ENCODE assay signal across 12 cellular contexts in the genomic region with DNA sequence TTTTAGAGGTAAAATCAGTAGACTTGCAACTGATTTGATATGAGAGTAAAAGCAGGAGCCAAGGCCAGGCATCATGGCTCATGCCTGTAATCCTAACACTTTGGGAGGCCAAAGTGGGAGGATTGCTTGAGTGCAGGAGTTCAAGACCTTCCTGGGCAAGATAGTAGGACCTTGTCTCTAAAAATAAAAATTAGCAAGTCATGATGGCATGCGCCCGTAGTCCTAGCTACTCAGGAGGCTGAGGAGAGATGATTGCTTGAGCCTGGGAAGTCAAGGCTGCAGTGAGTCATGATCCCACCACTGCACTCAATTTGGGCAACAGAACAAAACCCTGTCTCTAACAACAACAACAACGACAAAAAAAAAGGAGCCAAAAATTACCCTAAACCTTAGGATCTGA. TPM values are rescaled to one million over a fixed set of nuclear protein-coding genes. Genes with fewer than 3 reads are reported as not detected.
DNase-seq lines count a peak whose midpoint lies in the region; ATAC-seq and TF ChIP-seq lines count a peak whose summit lies in the region.
"Had no signal": no experiment of that assay in that cellular context is flagged by ENCODE, and none has a peak within 500 bp of the region (broad histone marks: within the 10 kb centered on the region; RNA-seq: fewer than 3 reads in every experiment).

No MANE protein-coding gene starts in this region.

- no peaks in the 10 kb centered on the region for H3K36me3 ChIP-seq in CD8-positive, alpha-beta T cell (ENCODE audit: insufficient read depth, low read length)
- H3K36me3 ChIP-seq in naive thymus-derived CD4-positive, alpha-beta T cell (ENCODE audit: control insufficient read depth in 2 of 3, insufficient read depth in 3 of 3, low read length in 3 of 3): no peaks in the 10 kb centered on the region
- H3K36me3 ChIP-seq: heart right ventricle had no signal

- peak overlapping the region; percentile 92 for H3K27ac Mint-ChIP-seq in CD8-positive, alpha-beta T cell
- peak overlapping the region in 2 of 3 donors; percentile 21 to 44 for H3K27ac Mint-ChIP-seq in IgD-negative memory B cell
- peak overlapping the region; percentile 71 to 99 (median 94) for H3K27ac Mint-ChIP-seq in naive thymus-derived CD4-positive, alpha-beta T cell

- CTCF ChIA-PET in CD8-positive, alpha-beta T cell (lab: Charles Lee): interaction anchor here (0.7 kb wide), 1 partner anchor 125 kb away, joined by 4 read pairs; no protein-coding TSS in a partner anchor
- CTCF ChIA-PET in naive thymus-derived CD4-positive, alpha-beta T cell (lab: Charles Lee): interaction anchor here (0.7 to 1.3 kb wide), 5 partner anchors 9 to 94 kb away, joined by 3 to 5 read pairs (median 3); no protein-coding TSS in a partner anchor

- no peak overlapping the region for H3K27ac ChIP-seq in CD8-positive, alpha-beta T cell (ENCODE audit: low read depth, low read length)
- peak overlapping the region; percentile 45 for H3K27ac ChIP-seq in naive thymus-derived CD4-positive, alpha-beta T cell (ENCODE audit: low read depth, low read length)
- H3K27ac ChIP-seq: PC-9 had no signal

- TF ChIP-seq CTCF in CD8-positive, alpha-beta T cell (IDR thresholded peaks at IDR 0.05): no peak
- TF ChIP-seq CTCF in astrocyte of the spinal cord (IDR thresholded peaks at IDR 0.05; ENCODE audit: low read depth, low read length): no peak

- H3K4me3 Mint-ChIP-seq in CD8-positive, alpha-beta T cell: no peak overlapping the region
- peak overlapping the region in 2 of 4 donors; percentile 15 to 23 for H3K4me3 Mint-ChIP-seq in IgD-negative memory B cell
- peak overlapping the region in 9 of 10 donors; percentile 30 to 81 (median 60) for H3K4me3 Mint-ChIP-seq in naive thymus-derived CD4-positive, alpha-beta T cell

- no peak overlapping the region for H3K4me3 ChIP-seq in CD8-positive, alpha-beta T cell (ENCODE audit: low read depth, low read length)
- H3K4me3 ChIP-seq in astrocyte of the spinal cord (ENCODE audit: low read depth, low read length): no peak overlapping the region
- H3K4me3 ChIP-seq in naive thymus-derived CD4-positive, alpha-beta T cell (ENCODE audit: low read length): no peak overlapping the region
- H3K4me3 ChIP-seq: heart right ventricle, PC-9 had no signal

- H3K4me1 Mint-ChIP-seq in CD8-positive, alpha-beta T cell (ENCODE audit: low read depth): peaks cover 69% of the 10 kb centered on the region
- peaks cover 41 to 57% (median 45%) of the 10 kb centered on the region in 3 donors for H3K4me1 Mint-ChIP-seq in IgD-negative memory B cell
- peaks cover 40 to 85% (median 78%) of the 10 kb centered on the region in 7 donors for H3K4me1 Mint-ChIP-seq in naive thymus-derived CD4-positive, alpha-beta T cell

- no peaks in the 10 kb centered on the region for H3K27me3 ChIP-seq in CD8-positive, alpha-beta T cell (ENCODE audit: insufficient read depth, low read length)
- H3K27me3 ChIP-seq in naive thymus-derived CD4-positive, alpha-beta T cell (ENCODE audit: control insufficient read depth in 2 of 2, insufficient read depth in 2 of 2, low read length in 2 of 2): no peaks in the 10 kb centered on the region
- H3K27me3 ChIP-seq: heart right ventricle had no signal

- H3K36me3 Mint-ChIP-seq in CD8-positive, alpha-beta T cell: peaks cover 16% of the 10 kb centered on the region
- H3K36me3 Mint-ChIP-seq in IgD-negative memory B cell: peaks cover 2% of the 10 kb centered on the region
- H3K36me3 Mint-ChIP-seq in naive thymus-derived CD4-positive, alpha-beta T cell: peaks cover 0 to 15% (median 3%) of the 10 kb centered on the region in 5 donors

- in situ Hi-C loops in astrocyte of the spinal cord (cut with HindIII; ENCODE audit: low sequenced_read_pairs): no loop called here

- H3K9me3 ChIP-seq in CD8-positive, alpha-beta T cell (ENCODE audit: low read length): no peaks in the 10 kb centered on the region
- no peaks in the 10 kb centered on the region for H3K9me3 ChIP-seq in naive thymus-derived CD4-positive, alpha-beta T cell (ENCODE audit: control insufficient read depth in 2 of 3, low read length in 3 of 3)
- H3K9me3 ChIP-seq: heart right ventricle had no signal

- H3K27me3 Mint-ChIP-seq in CD8-positive, alpha-beta T cell (ENCODE audit: low read depth): no peaks in the 10 kb centered on the region
- no peaks in the 10 kb centered on the region for H3K27me3 Mint-ChIP-seq in IgD-negative memory B cell
- H3K27me3 Mint-ChIP-seq in naive thymus-derived CD4-positive, alpha-beta T cell: no peaks in the 10 kb centered on the region

- DNase-seq in CD8-positive, alpha-beta T cell: no peak
- peak; percentile 61 for DNase-seq in astrocyte of the spinal cord (ENCODE audit: low read depth, low spot score)
- no peak for DNase-seq in naive thymus-derived CD4-positive, alpha-beta T cell
- no peak for DNase-seq in activated CD4-positive, CD25-positive, alpha-beta regulatory T cell treated with anti-CD3 and anti-CD28 coated beads, Interleukin-2, amount 50 U/mL, for 72 hours
- no peak for DNase-seq in stimulated activated naive CD4-positive, alpha-beta T cell (lab: John Stamatoyannopoulos, UW)
- DNase-seq in kidney glomerular epithelial cell (lab: John Stamatoyannopoulos, UW): no peak
- DNase-seq: heart right ventricle, midbrain, NCI-H1694 treated with DMSO at 0.1 percent for 48 hours, PC-9 had no signal

- no peaks in the 10 kb centered on the region for H3K9me3 Mint-ChIP-seq in CD8-positive, alpha-beta T cell
- H3K9me3 Mint-ChIP-seq in IgD-negative memory B cell: no peaks in the 10 kb centered on the region
- H3K9me3 Mint-ChIP-seq in naive thymus-derived CD4-positive, alpha-beta T cell: peaks cover 0 to 5% (median 0%) of the 10 kb centered on the region in 11 donors
- H3K9me3 Mint-ChIP-seq: activated T-helper 1 cell treated with anti-CD3 and anti-CD28 coated beads, Interleukin-12 subunit alpha, Interleukin-12 subunit beta, Interleukin-2, Interleukin-4 antibody, amounts not matched to agents 30 ng/mL and 10 ng/mL and 1 ng/mL, durations not matched to agents 14 hours and 24 hours and 36 hours had no signal

- ATAC-seq in CD8-positive, alpha-beta T cell: no peak
- ATAC-seq in naive thymus-derived CD4-positive, alpha-beta T cell: no peak

- H3K4me1 ChIP-seq in CD8-positive, alpha-beta T cell (ENCODE audit: insufficient read depth, low read length): peaks cover 51% of the 10 kb centered on the region
- H3K4me1 ChIP-seq in naive thymus-derived CD4-positive, alpha-beta T cell (ENCODE audit: control insufficient read depth in 2 of 2, insufficient read depth in 2 of 2, low read length in 2 of 2): peaks cover 10 to 61% of the 10 kb centered on the region in 2 donors

- POLR2A ChIA-PET in CD8-positive, alpha-beta T cell (lab: Charles Lee): interaction anchor here (1.0 to 2.3 kb wide), 4 partner anchors 14 to 359 kb away, joined by 4 to 7 read pairs (median 6); partner anchors contain the start of gene SGSM3
- POLR2A ChIA-PET in naive thymus-derived CD4-positive, alpha-beta T cell (lab: Charles Lee): interaction anchor here (0.6 to 3.3 kb wide), 5 partner anchors 9 to 767 kb away, joined by 3 to 13 read pairs (median 3); no protein-coding TSS in a partner anchor

- intact Hi-C loops in CD8-positive, alpha-beta T cell (cut with DNase I, micrococcal nuclease): loop anchor here (2.0 to 10.0 kb wide), 3 partner anchors 13 to 101 kb away; partner anchors contain the start of gene SGSM3 (in 1 of the 2)
- intact Hi-C loops in naive thymus-derived CD4-positive, alpha-beta T cell (cut with micrococcal nuclease): loop anchor here in 1 of 2 donors (2.0 kb wide), 1 partner anchor 13 kb away; the partner anchor contains the start of gene SGSM3

RNA-seq across cellular contexts. Expression of gene SGSM3, which starts 13.5 kb away (rescaled TPM):
- total RNA-seq in CD8-positive, alpha-beta T cell: 10 to 100 TPM; 74.0 to 80.1 TPM
- polyA plus RNA-seq in IgD-negative memory B cell: 53.3 TPM
- 100 to 1,000 TPM in 2 of 5 experiments, 10 to 100 TPM in 3; 75.2 to 114 (median 91.1) TPM for total RNA-seq in naive thymus-derived CD4-positive, alpha-beta T cell
- polyA plus RNA-seq in naive thymus-derived CD4-positive, alpha-beta T cell: 10 to 100 TPM; 52.1 to 61.2 TPM

RNA-seq across cellular contexts. Expression of gene ADSL, which starts 37.6 kb away (rescaled TPM):
- total RNA-seq in CD8-positive, alpha-beta T cell: 10 to 100 TPM; 61.8 to 68.7 TPM
- polyA plus RNA-seq in IgD-negative memory B cell: 44.5 TPM
- total RNA-seq in naive thymus-derived CD4-positive, alpha-beta T cell: 100 to 1,000 TPM in 1 of 5 experiments, 10 to 100 TPM in 4; 54.4 to 127 (median 61.9) TPM
- 100 to 1,000 TPM; 118 to 121 TPM for polyA plus RNA-seq in naive thymus-derived CD4-positive, alpha-beta T cell

Comparison
In these comparisons a context has a peak if more than half of its experiments do, and no peak if none do; other contexts are left out.
1. H3K27ac Mint-ChIP-seq: peak in every context shown above with its lines; median percentile 94 in naive thymus-derived CD4-positive, alpha-beta T cell; 92 in CD8-positive, alpha-beta T cell; 32 in IgD-negative memory B cell.